20 cellular contexts compared by ENCODE assay signal in genomic region chr4:56250801-56251200, GRCh38.
DNase-seq lines count a peak whose midpoint lies in the region; ATAC-seq and TF ChIP-seq lines count a peak whose summit lies in the region.
"Had no signal": no experiment of that assay in that cellular context is flagged by ENCODE, and none has a peak within 500 bp of the region (broad histone marks: within the 10 kb centered on the region; RNA-seq: fewer than 3 reads in every experiment).

No MANE protein-coding gene starts in this region.

- no peak overlapping the region for H3K4ac ChIP-seq in mesendoderm (ENCODE audit: low read depth, low read length)
- H3K4ac ChIP-seq in trophoblast cell (ENCODE audit: low read depth, low read length) = no peak overlapping the region

- no peak overlapping the region for H3K18ac ChIP-seq in mesendoderm (ENCODE audit: low read length)
- no peak overlapping the region for H3K18ac ChIP-seq in trophoblast cell (ENCODE audit: low read length)

- H3K4me3 ChIP-seq in adipocyte (ENCODE audit: low read length) (no peak overlapping the region), mesendoderm (ENCODE audit: low read length) (no peak overlapping the region), trophoblast cell (ENCODE audit: low read depth, low read length) (no peak overlapping the region), hepatocyte (no peak overlapping the region)
- H3K4me3 ChIP-seq: A549, GM23338 had no signal

- H3K79me1 ChIP-seq in mesendoderm (ENCODE audit: low read length) = no peaks in the 10 kb centered on the region
- no peaks in the 10 kb centered on the region for H3K79me1 ChIP-seq in trophoblast cell (ENCODE audit: low read length)

- no peak overlapping the region for H3K4me2 ChIP-seq in mesendoderm (ENCODE audit: low read length)
- no peak overlapping the region for H3K4me2 ChIP-seq in trophoblast cell (ENCODE audit: low read length)
- H3K4me2 ChIP-seq in hepatocyte = no peak overlapping the region
- H3K4me2 ChIP-seq: A549, GM23338 had no signal

- H3K79me2 ChIP-seq in mesendoderm (ENCODE audit: control insufficient read depth, insufficient read depth, low read length) (no peaks in the 10 kb centered on the region), trophoblast cell (ENCODE audit: control insufficient read depth, insufficient read depth, low read length, poor library complexity) (no peaks in the 10 kb centered on the region), hepatocyte (peaks cover 6% of the 10 kb centered on the region)

- H3K9me3 ChIP-seq in adipocyte (ENCODE audit: control insufficient read depth, low read length) = no peaks in the 10 kb centered on the region
- H3K9me3 ChIP-seq in trophoblast cell (ENCODE audit: insufficient read depth, low read depth, low read length) = peaks cover under 1% of the 10 kb centered on the region
- no peaks in the 10 kb centered on the region for H3K9me3 ChIP-seq in hepatocyte (ENCODE audit: low read depth)
- H3K9me3 ChIP-seq: A549 had no signal

- no peak overlapping the region for H2AK5ac ChIP-seq in mesendoderm (ENCODE audit: low read length)
- H2AK5ac ChIP-seq in trophoblast cell (ENCODE audit: low read length) = no peak overlapping the region

- H3K23ac ChIP-seq in mesendoderm (ENCODE audit: low read length) (no peak overlapping the region), trophoblast cell (ENCODE audit: low read length) (no peak overlapping the region)

- no peak for TF ChIP-seq CTCF in hepatocyte (IDR thresholded peaks at IDR 0.05; ENCODE audit: poor library complexity)

- no peak overlapping the region for H2BK15ac ChIP-seq in mesendoderm (replicated peaks; ENCODE audit: low read depth)

- no peak overlapping the region for H4K91ac ChIP-seq in trophoblast cell (ENCODE audit: low read depth, low read length)

- no peaks in the 10 kb centered on the region for H3K36me3 ChIP-seq in adipocyte (ENCODE audit: control insufficient read depth, insufficient read depth, low read length, severe bottlenecking)
- H3K36me3 ChIP-seq in mesendoderm (ENCODE audit: control insufficient read depth, insufficient read depth, low read length) = no peaks in the 10 kb centered on the region
- H3K36me3 ChIP-seq in trophoblast cell (ENCODE audit: control insufficient read depth in 1 of 2, insufficient read depth in 2 of 2, low read length in 2 of 2) = no peaks in the 10 kb centered on the region
- H3K36me3 ChIP-seq in hepatocyte (replicated peaks; ENCODE audit: insufficient read depth, low read depth) = no peaks in the 10 kb centered on the region

- WGBS in mesendoderm (ENCODE audit: extremely low coverage, insufficient coverage, low lambda C conversion rate) = no CpG with 5 or more reads among the region's 3 CpGs
- no CpG with 5 or more reads among the region's 3 CpGs for WGBS in trophoblast cell (ENCODE audit: extremely low coverage, insufficient coverage, insufficient read length)
- 87% methylated on average over 3 of the region's 3 CpGs for WGBS in hepatocyte (ENCODE audit: low lambda C conversion rate, missing lambda C conversion rate)

- peak overlapping the region; percentile 51 for H3K56ac ChIP-seq in mesendoderm (ENCODE audit: low read length)

- H3K9ac ChIP-seq in adipocyte (ENCODE audit: low read length) (no peak overlapping the region), mesendoderm (ENCODE audit: low read length) (no peak overlapping the region), trophoblast cell (ENCODE audit: low read length) (no peak overlapping the region)

- no peak for ATAC-seq in HG03159 (IDR thresholded peaks at IDR 0.05; ENCODE audit: unreplicated experiment)
- no peak for ATAC-seq in HG03442 (IDR thresholded peaks at IDR 0.05; ENCODE audit: unreplicated experiment)
- ATAC-seq: A549, GM23338, HCT116 had no signal

- H4K12ac ChIP-seq in trophoblast cell (ENCODE audit: low read depth, low read length) = no peak overlapping the region

- H3K14ac ChIP-seq in trophoblast cell (ENCODE audit: low read length) = no peak overlapping the region

- no peaks in the 10 kb centered on the region for H3K9me2 ChIP-seq in hepatocyte (replicated peaks; ENCODE audit: insufficient read depth)

- H2BK120ac ChIP-seq in mesendoderm (ENCODE audit: low read depth, low read length) = no peak overlapping the region
- H2BK120ac ChIP-seq in trophoblast cell (ENCODE audit: insufficient read depth, low read length, poor library complexity) = no peak overlapping the region

- no peaks in the 10 kb centered on the region for H4K20me1 ChIP-seq in hepatocyte (ENCODE audit: insufficient read depth, poor library complexity, severe bottlenecking)

- H2BK5ac ChIP-seq in mesendoderm (ENCODE audit: low read length) (peak overlapping the region; percentile 41), trophoblast cell (ENCODE audit: low read depth, low read length, poor library complexity) (no peak overlapping the region)

- H2AFZ ChIP-seq in trophoblast cell (ENCODE audit: insufficient read depth, low read length, poor library complexity) (no peak overlapping the region), hepatocyte (no peak overlapping the region)
- H2AFZ ChIP-seq: GM23338 had no signal

- H4K8ac ChIP-seq in mesendoderm (ENCODE audit: low read depth, low read length) (no peak overlapping the region), trophoblast cell (ENCODE audit: low read depth, low read length) (no peak overlapping the region)

- H3K4me1 ChIP-seq in adipocyte (ENCODE audit: control insufficient read depth, insufficient read depth, low read length) (no peaks in the 10 kb centered on the region), mesendoderm (ENCODE audit: control insufficient read depth, low read depth, low read length) (peaks cover 12% of the 10 kb centered on the region), trophoblast cell (ENCODE audit: control insufficient read depth in 1 of 2, insufficient read depth in 2 of 2, low read length in 2 of 2) (peaks cover 0 to 13% of the 10 kb centered on the region in 2 experiments), hepatocyte (ENCODE audit: insufficient read depth) (peaks cover 19% of the 10 kb centered on the region)
- H3K4me1 ChIP-seq: A549 had no signal

- DNase-seq in adipocyte (ENCODE audit: low read depth) = peak; percentile 27
- no peak for DNase-seq in mesendoderm
- DNase-seq in trophoblast cell = peak; percentile 22 to 63
- DNase-seq in hepatocyte (ENCODE audit: low spot score) = no peak
- no peak for DNase-seq in iPS-NIHi7 (ENCODE audit: extremely low spot score)
- DNase-seq: 8988T; ACHN; C1 segment of cervical spinal cord; Calu3; CD4-positive, alpha-beta memory T cell; COR-L47; DMS53; DMS79 treated with DMSO at 0.1 percent for 48 hours; GF-D8; H9 had no signal

- H3K27me3 ChIP-seq in adipocyte (replicated peaks; ENCODE audit: control insufficient read depth, insufficient read depth, low read length) = peaks cover 31% of the 10 kb centered on the region
- H3K27me3 ChIP-seq in mesendoderm (ENCODE audit: insufficient read depth, low read length, poor library complexity) = no peaks in the 10 kb centered on the region
- H3K27me3 ChIP-seq in trophoblast cell (ENCODE audit: insufficient read depth, low read length) = no peaks in the 10 kb centered on the region
- H3K27me3 ChIP-seq in hepatocyte = no peaks in the 10 kb centered on the region

- H4K5ac ChIP-seq in mesendoderm (ENCODE audit: low read length) = no peak overlapping the region

- H3K27ac ChIP-seq in mesendoderm (ENCODE audit: low read depth, low read length) (no peak overlapping the region), trophoblast cell (ENCODE audit: low read depth, low read length) (no peak overlapping the region), hepatocyte (no peak overlapping the region)
- H3K27ac ChIP-seq: A549 had no signal

- H2BK12ac ChIP-seq in trophoblast cell (ENCODE audit: low read length) = no peak overlapping the region

Comparison
In these comparisons a context has a peak if more than half of its experiments do, and no peak if none do; other contexts are left out.
1. DNase-seq: peak in adipocyte (single experiment) and trophoblast cell (2 of 2); none in mesendoderm (single experiment), hepatocyte (single experiment) and iPS-NIHi7 (single experiment).